ENCODE assay signal across 22 cellular contexts in the genomic region with DNA sequence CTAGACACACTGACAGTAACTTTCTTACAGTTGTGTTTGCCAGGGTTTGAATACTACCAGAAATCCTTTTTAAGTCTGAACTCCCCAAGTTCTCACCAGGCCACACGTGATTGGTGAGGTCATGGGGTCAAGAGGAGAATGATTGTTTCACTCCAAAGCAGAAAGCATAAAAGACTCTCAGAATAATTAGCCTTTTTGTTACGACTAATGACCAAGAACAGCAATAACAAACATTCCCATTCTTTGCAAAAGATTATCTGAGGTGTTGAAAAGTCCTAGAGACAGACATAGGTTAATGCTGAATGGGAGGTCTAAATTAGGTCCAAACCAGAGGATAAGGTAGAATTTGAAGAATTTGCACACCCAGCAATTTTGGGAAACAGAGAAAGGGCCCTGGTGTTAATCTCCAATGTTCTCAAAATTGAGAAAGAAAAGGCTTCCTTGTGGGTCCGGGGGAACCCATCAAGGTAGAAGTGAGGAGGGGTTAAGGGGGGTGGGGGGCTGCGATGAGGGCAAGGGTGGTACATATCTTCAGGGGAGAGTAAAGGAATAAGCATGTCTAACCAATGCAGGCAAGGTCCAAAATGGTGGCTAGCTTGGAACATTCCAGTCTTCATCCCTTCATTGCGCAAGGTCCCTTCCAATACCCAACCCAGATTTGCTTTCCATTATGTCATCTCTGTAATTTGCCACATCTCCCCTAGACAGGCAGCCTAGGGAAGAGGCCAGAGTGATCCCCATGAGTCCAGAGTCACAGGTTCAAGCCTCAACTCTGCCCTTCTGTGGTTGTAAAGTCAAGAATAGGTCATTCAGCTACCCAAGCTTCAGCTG.
"Had no signal": no experiment of that assay in that cellular context is flagged by ENCODE, and none has a peak within 500 bp of the region (broad histone marks: within the 10 kb centered on the region; RNA-seq: fewer than 3 reads in every experiment).

No MANE protein-coding gene starts in this region.

- H3K4me3 Mint-ChIP-seq: activated CD4-positive, alpha-beta memory T cell treated with anti-CD3 and anti-CD28 coated beads, Interleukin-2, amount 10 ng/mL, durations not matched to agents 7 days and 5 days; activated CD4-positive, alpha-beta T cell treated with anti-CD3 and anti-CD28 coated beads, Interleukin-2, amount 10 ng/mL, durations not matched to agents 7 days and 5 days; activated naive CD4-positive, alpha-beta T cell treated with anti-CD3 and anti-CD28 coated beads for 36 hours; activated naive CD8-positive, alpha-beta T cell; activated T-helper 17 cell treated with anti-CD3 and anti-CD28 coated beads, Interleukin-2, amount 50 U/mL, for 72 hours; brain; central memory CD8-positive, alpha-beta T cell had no signal

- H3K4me3 ChIP-seq: SJCRH30 had no signal

- H3K27ac ChIP-seq: SJCRH30, VCaP had no signal

- H3K4me1 Mint-ChIP-seq: activated CD4-positive, alpha-beta memory T cell treated with anti-CD3 and anti-CD28 coated beads, Interleukin-2, amount 10 ng/mL, durations not matched to agents 7 days and 5 days; activated CD4-positive, alpha-beta T cell treated with anti-CD3 and anti-CD28 coated beads, Interleukin-2, amount 10 ng/mL, durations not matched to agents 7 days and 5 days; activated T-helper 17 cell treated with anti-CD3 and anti-CD28 coated beads, Interleukin-2, amount 50 U/mL, for 72 hours had no signal

- H3K36me3 ChIP-seq: SJCRH30 had no signal

- H3K4me1 ChIP-seq: SJCRH30 had no signal

- H3K36me3 Mint-ChIP-seq: activated naive CD8-positive, alpha-beta T cell; brain had no signal

- DNase-seq: activated CD4-positive, alpha-beta memory T cell treated with anti-CD3 and anti-CD28 coated beads, Interleukin-2, amount 10 ng/mL, durations not matched to agents 7 days and 5 days; activated CD4-positive, alpha-beta T cell treated with anti-CD3 and anti-CD28 coated beads, Interleukin-2, amount 10 ng/mL, durations not matched to agents 7 days and 5 days; activated CD4-positive, CD25-positive, alpha-beta regulatory T cell; activated gamma-delta T cell; activated naive CD4-positive, alpha-beta T cell treated with anti-CD3 and anti-CD28 coated beads for 36 hours; activated T-cell treated with anti-CD3 and anti-CD28 coated beads for 4 hours; activated T-cell treated with anti-CD3 and anti-CD28 coated beads, Interleukin-2, amount 50 U/mL, for 48 hours; NCI-H1092; NCI-H1436; NCI-H1694 treated with DMSO at 0.1 percent for 48 hours; NCI-H2029 treated with DMSO at 0.1 percent for 48 hours; NCI-H345; NCI-H510A; NCI-H526 treated with DMSO at 0.1 percent for 48 hours; SJCRH30; SK-N-SH; T-helper 1 cell had no signal

- H3K4me2 ChIP-seq: SK-N-SH had no signal

- H3K9me3 ChIP-seq: SJCRH30, SK-N-SH had no signal

- H3K9me3 Mint-ChIP-seq: activated CD4-positive, alpha-beta memory T cell treated with anti-CD3 and anti-CD28 coated beads, Interleukin-2, amount 10 ng/mL, durations not matched to agents 7 days and 5 days; activated CD4-positive, alpha-beta T cell treated with anti-CD3 and anti-CD28 coated beads, Interleukin-2, amount 10 ng/mL, durations not matched to agents 7 days and 5 days; activated naive CD4-positive, alpha-beta T cell treated with anti-CD3 and anti-CD28 coated beads for 36 hours; activated T-helper 17 cell treated with anti-CD3 and anti-CD28 coated beads, Interleukin-2, amount 50 U/mL, for 72 hours; brain; central memory CD8-positive, alpha-beta T cell had no signal

- H3K27ac Mint-ChIP-seq: activated CD4-positive, alpha-beta memory T cell treated with anti-CD3 and anti-CD28 coated beads, Interleukin-2, amount 10 ng/mL, durations not matched to agents 7 days and 5 days; activated CD4-positive, alpha-beta T cell treated with anti-CD3 and anti-CD28 coated beads, Interleukin-2, amount 10 ng/mL, durations not matched to agents 7 days and 5 days; activated naive CD4-positive, alpha-beta T cell treated with anti-CD3 and anti-CD28 coated beads for 36 hours; activated naive CD8-positive, alpha-beta T cell; activated T-helper 17 cell treated with anti-CD3 and anti-CD28 coated beads, Interleukin-2, amount 50 U/mL, for 72 hours had no signal

- H3K27me3 ChIP-seq: SJCRH30 had no signal

- H3K9ac ChIP-seq: SK-N-SH had no signal
